ENCODE assay signal across 21 cellular contexts in genomic region chr16:89270666-89271345, GRCh38.
"Had no signal": no experiment of that assay in that cellular context is flagged by ENCODE, and none has a peak within 500 bp of the region (broad histone marks: within the 10 kb centered on the region; RNA-seq: fewer than 3 reads in every experiment).

No MANE protein-coding gene starts in this region.

- H3K36me3 ChIP-seq: uterus had no signal

- H3K4me3 ChIP-seq: colonic mucosa, gastrocnemius medialis, heart left ventricle, tibial nerve, uterus had no signal

- H3K9ac ChIP-seq: parathyroid adenoma had no signal

- ATAC-seq: activated CD8-positive, alpha-beta memory T cell treated with anti-CD3 and anti-CD28 coated beads, Interleukin-2, amount 10 ng/mL, durations not matched to agents 7 days and 5 days; gastrocnemius medialis; heart left ventricle had no signal

- H3K27ac ChIP-seq: colonic mucosa, heart left ventricle, neutrophil, parathyroid adenoma, uterus had no signal

- H3K9me3 Mint-ChIP-seq: activated CD4-positive, alpha-beta memory T cell treated with anti-CD3 and anti-CD28 coated beads, Interleukin-2, amount 10 ng/mL, durations not matched to agents 7 days and 5 days; activated naive CD4-positive, alpha-beta T cell treated with anti-CD3 and anti-CD28 coated beads for 36 hours; brain; stimulated activated naive CD8-positive, alpha-beta T cell treated with anti-CD3 and anti-CD28 coated beads, Interleukin-15, Interleukin-2, amounts not matched to agents 100 ng/mL and 50 ng/mL, for 24 hours had no signal

- H3K27ac Mint-ChIP-seq: activated CD4-positive, alpha-beta memory T cell treated with anti-CD3 and anti-CD28 coated beads, Interleukin-2, amount 10 ng/mL, durations not matched to agents 7 days and 5 days; activated CD8-positive, alpha-beta memory T cell treated with anti-CD3 and anti-CD28 coated beads, Interleukin-2, amount 10 ng/mL, durations not matched to agents 7 days and 5 days; activated naive CD4-positive, alpha-beta T cell treated with anti-CD3 and anti-CD28 coated beads for 36 hours; brain; stimulated activated naive CD8-positive, alpha-beta T cell treated with anti-CD3 and anti-CD28 coated beads, Interleukin-15, Interleukin-2, amounts not matched to agents 100 ng/mL and 50 ng/mL, for 24 hours had no signal

- H3K4me1 ChIP-seq: colonic mucosa, gastrocnemius medialis, heart left ventricle, parathyroid adenoma, uterus had no signal

- H3K27me3 ChIP-seq: colonic mucosa, gastrocnemius medialis, heart left ventricle, neutrophil, tibial nerve, uterus had no signal

- H3K9me3 ChIP-seq: colonic mucosa, gastrocnemius medialis, heart left ventricle, neutrophil, tibial nerve, uterus had no signal

- H3K4me3 Mint-ChIP-seq: activated CD4-positive, alpha-beta memory T cell treated with anti-CD3 and anti-CD28 coated beads, Interleukin-2, amount 10 ng/mL, durations not matched to agents 7 days and 5 days; activated CD8-positive, alpha-beta memory T cell treated with anti-CD3 and anti-CD28 coated beads, Interleukin-2, amount 10 ng/mL, durations not matched to agents 7 days and 5 days; activated naive CD4-positive, alpha-beta T cell treated with anti-CD3 and anti-CD28 coated beads for 36 hours; brain; naive thymus-derived CD4-positive, alpha-beta T cell; stimulated activated naive CD8-positive, alpha-beta T cell treated with anti-CD3 and anti-CD28 coated beads, Interleukin-15, Interleukin-2, amounts not matched to agents 100 ng/mL and 50 ng/mL, for 24 hours had no signal

- H3K27me3 Mint-ChIP-seq: activated CD4-positive, alpha-beta memory T cell treated with anti-CD3 and anti-CD28 coated beads, Interleukin-2, amount 10 ng/mL, durations not matched to agents 7 days and 5 days; activated CD8-positive, alpha-beta memory T cell treated with anti-CD3 and anti-CD28 coated beads, Interleukin-2, amount 10 ng/mL, durations not matched to agents 7 days and 5 days; brain; naive thymus-derived CD4-positive, alpha-beta T cell; stimulated activated naive CD8-positive, alpha-beta T cell treated with anti-CD3 and anti-CD28 coated beads, Interleukin-15, Interleukin-2, amounts not matched to agents 100 ng/mL and 50 ng/mL, for 24 hours had no signal

- H3K4me1 Mint-ChIP-seq: activated CD4-positive, alpha-beta memory T cell treated with anti-CD3 and anti-CD28 coated beads, Interleukin-2, amount 10 ng/mL, durations not matched to agents 7 days and 5 days; activated CD8-positive, alpha-beta memory T cell treated with anti-CD3 and anti-CD28 coated beads, Interleukin-2, amount 10 ng/mL, durations not matched to agents 7 days and 5 days; brain had no signal

- DNase-seq: activated CD4-positive, alpha-beta memory T cell treated with anti-CD3 and anti-CD28 coated beads, Interleukin-2, amount 10 ng/mL, durations not matched to agents 7 days and 5 days; activated CD4-positive, alpha-beta T cell treated with anti-CD3 and anti-CD28 coated beads for 48 hours; activated CD4-positive, CD25-positive, alpha-beta regulatory T cell; activated CD8-positive, alpha-beta memory T cell treated with anti-CD3 and anti-CD28 coated beads, Interleukin-2, amount 10 ng/mL, durations not matched to agents 7 days and 5 days; activated naive CD4-positive, alpha-beta T cell treated with anti-CD3 and anti-CD28 coated beads for 36 hours; anterior cingulate cortex; central memory CD4-positive, alpha-beta T cell; colonic mucosa; gastrocnemius medialis; kidney glomerular epithelial cell; mesendoderm; naive thymus-derived CD4-positive, alpha-beta T cell; T-helper 1 cell; T-helper 9 cell; uterus had no signal
